14 cellular contexts compared by ENCODE assay signal in the genomic region with DNA sequence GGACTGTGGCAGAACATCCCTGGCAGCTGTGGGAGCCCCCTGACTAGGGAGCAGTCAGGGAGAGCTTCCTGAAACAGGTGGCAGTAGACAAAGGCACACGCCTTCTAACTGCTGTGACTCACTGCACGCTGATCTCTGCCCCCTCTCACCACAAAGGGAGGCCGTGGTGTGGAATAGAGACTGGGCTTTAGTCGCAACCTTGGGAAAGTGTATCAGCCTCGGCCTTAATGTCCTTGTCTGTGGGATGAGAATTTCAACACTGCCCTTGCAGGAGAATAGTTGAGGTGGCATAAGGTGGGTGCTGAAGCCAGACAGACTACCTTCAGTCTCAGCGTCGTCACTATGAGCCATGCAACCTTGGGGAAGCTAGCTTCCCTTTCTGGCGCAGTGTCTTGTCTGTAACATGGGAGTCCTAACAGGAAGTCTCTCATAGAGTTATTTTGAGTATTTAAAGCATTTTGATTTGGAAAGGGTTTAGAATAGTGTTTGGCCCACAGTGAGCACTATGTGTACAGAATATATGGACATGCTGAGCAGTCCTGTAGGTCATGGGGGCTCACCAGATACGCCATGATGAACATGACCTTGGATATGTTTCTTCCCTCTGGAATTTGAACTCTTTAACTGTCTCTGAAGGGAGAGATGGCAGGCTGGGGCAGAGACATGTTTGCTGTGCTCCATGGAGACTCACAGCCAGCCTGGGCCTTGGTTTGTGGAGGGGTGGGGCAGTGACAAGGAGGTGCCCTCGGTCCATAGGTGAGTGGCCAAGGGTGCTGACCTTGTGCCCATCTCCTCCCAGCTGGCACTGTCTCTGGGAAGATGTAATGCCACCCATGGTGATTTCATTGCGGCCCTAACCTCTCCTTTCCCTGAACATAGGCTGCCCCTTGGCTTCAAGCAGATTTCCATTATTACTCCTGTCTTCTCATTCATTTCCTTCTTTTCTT. TPM values are rescaled to one million over a fixed set of nuclear protein-coding genes. Genes with fewer than 3 reads are reported as not detected.
DNase-seq lines count a peak whose midpoint lies in the region; FAIRE-seq and TF ChIP-seq lines count a peak whose summit lies in the region.
"Had no signal": no experiment of that assay in that cellular context is flagged by ENCODE, and none has a peak within 500 bp of the region (broad histone marks: within the 10 kb centered on the region; RNA-seq: fewer than 3 reads in every experiment).

No MANE protein-coding gene starts in this region.

- peak overlapping the region; percentile 92 for H4K8ac ChIP-seq in neuronal stem cell (ENCODE audit: low read depth, low read length)

- no peak for TF ChIP-seq POLR2A in H54 (IDR thresholded peaks at IDR 0.05; ENCODE audit: low read depth, low read length)

- WGBS in neuronal stem cell (ENCODE audit: extremely low coverage in 2 of 2, insufficient read length in 2 of 2, insufficient replicate concordance in 1 of 2), 2 donors = no CpG with 5 or more reads among the region's 11 CpGs

- H3K9me3 ChIP-seq in neuronal stem cell (replicated peaks in 1 of 2; ENCODE audit: control insufficient read depth in 2 of 2, insufficient read depth in 1 of 2, low read depth in 1 of 2, low read length in 2 of 2) (peaks cover 0 to 8% of the 10 kb centered on the region in 2 donors), right atrium auricular region (no peaks in the 10 kb centered on the region)
- H3K9me3 ChIP-seq: thyroid gland had no signal

- H3K79me1 ChIP-seq in neuronal stem cell (ENCODE audit: low read depth, low read length) = no peaks in the 10 kb centered on the region

- peak overlapping the region; percentile 97 for H3K4ac ChIP-seq in neuronal stem cell (ENCODE audit: low read length)

- peaks cover 33% of the 10 kb centered on the region for H3K4me1 Mint-ChIP-seq in chondrocyte (ENCODE audit: low read depth)

- H3K27ac Mint-ChIP-seq in chondrocyte (ENCODE audit: unreplicated experiment) = peak overlapping the region; percentile 60
- H3K27ac Mint-ChIP-seq: CD8-positive, alpha-beta T cell had no signal

- peaks cover 3 to 35% (median 16%) of the 10 kb centered on the region in 3 experiments for H3K27me3 ChIP-seq in neuronal stem cell (ENCODE audit: control insufficient read depth in 3 of 3, insufficient read depth in 3 of 3, low read depth in 1 of 3, low read length in 3 of 3)
- H3K27me3 ChIP-seq in right atrium auricular region = no peaks in the 10 kb centered on the region
- H3K27me3 ChIP-seq: thyroid gland had no signal

- peak overlapping the region; percentile 88 for H2AK5ac ChIP-seq in neuronal stem cell (ENCODE audit: low read depth, low read length)

- H3K36me3 ChIP-seq in neuronal stem cell (replicated peaks in 1 of 2; ENCODE audit: control insufficient read depth in 2 of 2, insufficient read depth in 2 of 2, low read length in 2 of 2) (no peaks in the 10 kb centered on the region), right atrium auricular region (no peaks in the 10 kb centered on the region)
- H3K36me3 ChIP-seq: thyroid gland, WERI-Rb-1 had no signal

- DNase-seq in H54 (ENCODE audit: insufficient read length, low spot score) (peak; percentile 55), NOMO-1 treated with dmso at 0.1 percent for 144 hours (lab: John Stamatoyannopoulos, UW; ENCODE audit: unreplicated experiment) (peak; percentile 65), chondrocyte (ENCODE audit: low spot score) (no peak), neuronal stem cell (ENCODE audit: low spot score) (no peak), right atrium auricular region (ENCODE audit: low spot score) (no peak), substantia nigra (lab: John Stamatoyannopoulos, UW) (no peak), NCI-H146 (lab: John Stamatoyannopoulos, UW) (no peak)
- no peak for DNase-seq in activated CD4-positive, alpha-beta T cell treated with anti-CD3 and anti-CD28 coated beads, Interleukin-2, amount 50 U/mL, for 4 hours
- DNase-seq: CD8-positive, alpha-beta T cell; NCI-H1436; thyroid gland; WERI-Rb-1 had no signal

- H3K14ac ChIP-seq in neuronal stem cell (ENCODE audit: low read length) = peak overlapping the region; percentile 71

- H2BK12ac ChIP-seq in neuronal stem cell (ENCODE audit: low read length) = peak overlapping the region; percentile 41

- no peaks in the 10 kb centered on the region for H3K9me3 Mint-ChIP-seq in chondrocyte (ENCODE audit: low read depth)
- H3K9me3 Mint-ChIP-seq: CD8-positive, alpha-beta T cell had no signal

- H3K4me2 ChIP-seq in neuronal stem cell (ENCODE audit: insufficient read depth, low read length, poor library complexity, severe bottlenecking) = no peak overlapping the region

- H2BK5ac ChIP-seq in neuronal stem cell (ENCODE audit: low read length) = no peak overlapping the region

- no peaks in the 10 kb centered on the region for H3K36me3 Mint-ChIP-seq in chondrocyte (ENCODE audit: low read depth)
- H3K36me3 Mint-ChIP-seq: CD8-positive, alpha-beta T cell had no signal

- H3K27ac ChIP-seq in neuronal stem cell (replicated peaks; ENCODE audit: low read length) = no peak overlapping the region
- H3K27ac ChIP-seq in right atrium auricular region = no peak overlapping the region
- H3K27ac ChIP-seq in substantia nigra (ENCODE audit: low read depth, low read length, poor library complexity, severe bottlenecking) = no peak overlapping the region
- H3K27ac ChIP-seq: coronary artery, thyroid gland, WERI-Rb-1 had no signal

- H2AFZ ChIP-seq in neuronal stem cell (ENCODE audit: low read length) = no peak overlapping the region

- H3K9ac ChIP-seq in neuronal stem cell (ENCODE audit: low read depth, low read length, poor library complexity) = peak overlapping the region; percentile 21

- H4K91ac ChIP-seq in neuronal stem cell (ENCODE audit: low read depth, low read length, poor library complexity) = no peak overlapping the region

- TF ChIP-seq CTCF in chondrocyte (IDR thresholded peaks at IDR 0.05) (no peak), right atrium auricular region (IDR thresholded peaks at IDR 0.05) (no peak)

- FAIRE-seq in H54 (lab: Jason Lieb, UNC) = no peak
- FAIRE-seq: GM19239 had no signal

- no peak overlapping the region for H3K4me3 Mint-ChIP-seq in chondrocyte (ENCODE audit: unreplicated experiment)
- H3K4me3 Mint-ChIP-seq: CD8-positive, alpha-beta T cell had no signal

- H2BK15ac ChIP-seq in neuronal stem cell (ENCODE audit: low read length) = no peak overlapping the region

- no peak overlapping the region for H3K4me3 ChIP-seq in neuronal stem cell (ENCODE audit: low read length in 2 of 2)
- no peak overlapping the region for H3K4me3 ChIP-seq in right atrium auricular region
- H3K4me3 ChIP-seq: coronary artery, thyroid gland had no signal

- H3K4me1 ChIP-seq in neuronal stem cell (ENCODE audit: control insufficient read depth in 2 of 2, insufficient read depth in 1 of 2, low read depth in 1 of 2, low read length in 2 of 2) = peaks cover 0 to 5% of the 10 kb centered on the region in 2 donors
- peaks cover 0 to 12% of the 10 kb centered on the region in 2 donors for H3K4me1 ChIP-seq in right atrium auricular region

- no peak overlapping the region for H2BK120ac ChIP-seq in neuronal stem cell (ENCODE audit: low read depth, low read length)

- no peak overlapping the region for H3K18ac ChIP-seq in neuronal stem cell (ENCODE audit: low read length)

- no peaks in the 10 kb centered on the region for H3K27me3 Mint-ChIP-seq in chondrocyte (ENCODE audit: low read depth)

- peak overlapping the region; percentile 73 for H3K23ac ChIP-seq in neuronal stem cell (ENCODE audit: low read depth, low read length, poor library complexity)

RNA-seq across cellular contexts. Expression of a gene that starts 29.5 kb away (rescaled TPM):
- total RNA-seq in chondrocyte = 61.2 to 99.9 TPM (median 70.1 TPM) in 3 replicates
- polyA plus RNA-seq in neuronal stem cell (2013, experiment 1 of 2) = 0.57 TPM
- 0.79 TPM for polyA plus RNA-seq in neuronal stem cell (2013, experiment 2 of 2)
- total RNA-seq in right atrium auricular region = 10 to 100 TPM; 55.1 to 98.1 TPM

Comparison
In these comparisons a context has a peak if more than half of its experiments do, and no peak if none do; other contexts are left out.
1. DNase-seq: peak in H54 (single experiment) and NOMO-1 treated with dmso at 0.1 percent for 144 hours (single experiment); none in chondrocyte (single experiment), neuronal stem cell (single experiment), activated CD4-positive, alpha-beta T cell treated with anti-CD3 and anti-CD28 coated beads, Interleukin-2, amount 50 U/mL, for 4 hours (0 of 2), right atrium auricular region (single experiment), substantia nigra (0 of 49) and NCI-H146 (single experiment).